ENCODE assay signal across 17 cellular contexts in the genomic region with DNA sequence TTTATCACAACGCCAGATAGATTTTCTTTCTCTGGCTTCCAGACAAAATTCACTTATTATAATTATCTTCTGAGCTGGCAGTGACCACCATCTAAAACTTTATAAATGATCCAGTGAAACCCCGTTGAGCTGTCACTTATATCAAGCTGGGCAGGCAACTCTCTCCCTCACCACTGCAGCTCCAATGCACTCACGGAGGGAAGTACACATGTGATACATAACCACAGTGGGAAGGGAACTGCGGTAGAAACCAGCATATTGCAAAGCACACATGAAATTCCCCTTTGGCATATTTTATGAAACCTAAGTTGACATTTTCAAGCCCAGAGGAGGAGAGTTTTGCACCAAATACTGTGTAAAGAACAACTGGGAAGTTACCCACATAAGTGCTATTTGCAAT.
"Had no signal": no experiment of that assay in that cellular context is flagged by ENCODE, and none has a peak within 500 bp of the region (broad histone marks: within the 10 kb centered on the region; RNA-seq: fewer than 3 reads in every experiment).

No MANE protein-coding gene starts in this region.

- H3K9me3 ChIP-seq: adrenal gland, breast epithelium, gastrocnemius medialis had no signal

- H3K36me3 ChIP-seq: adrenal gland, breast epithelium, gastrocnemius medialis had no signal

- DNase-seq: activated CD4-positive, alpha-beta T cell treated with anti-CD3 and anti-CD28 coated beads, Interleukin-2, amount 50 U/mL, for 1 hour; activated CD4-positive, CD25-positive, alpha-beta regulatory T cell treated with anti-CD3 and anti-CD28 coated beads, Interleukin-2, amount 50 U/mL, for 72 hours; activated gamma-delta T cell treated with Interleukin-2 at 50 U/mL for 16 hours; activated T-cell treated with anti-CD3 and anti-CD28 coated beads, Interleukin-2, amount 50 U/mL, for 72 hours; effector CD4-positive, alpha-beta T cell; gastrocnemius medialis; kidney; nephron progenitor cell; occipital lobe; posterior cingulate gyrus; stimulated activated naive B cell treated with anti-CD40 and anti-IgM and Interleukin-4, amounts not matched to agents 10 μg/mL and 1 μg/mL and 100 μg/mL, for 72 hours had no signal

- ATAC-seq: activated naive CD4-positive, alpha-beta T cell treated with anti-CD3 and anti-CD28 coated beads, Interleukin-2, amount 50 U/mL, for 72 hours; activated T-cell treated with anti-CD3 and anti-CD28 coated beads, Interleukin-2, amount 50 U/mL, for 72 hours; esophagus mucosa; gastrocnemius medialis; left lobe of liver; stimulated activated naive B cell treated with anti-CD40 and anti-IgM and Interleukin-4, amounts not matched to agents 10 μg/mL and 1 μg/mL and 100 μg/mL, for 72 hours had no signal

- H3K4me3 ChIP-seq: adrenal gland, breast epithelium, gastrocnemius medialis had no signal

- H3K27ac ChIP-seq: adrenal gland, breast epithelium, gastrocnemius medialis, VCaP had no signal
